10 cellular contexts compared by ENCODE assay signal in genomic region chr6:56259682-56260081, GRCh38. TPM values are rescaled to one million over a fixed set of nuclear protein-coding genes. Genes with fewer than 3 reads are reported as not detected.
A peak's percentile ranks its signal among the peaks of the same experiment; 100 is the strongest.
DNase-seq lines count a peak whose midpoint lies in the region; ATAC-seq and TF ChIP-seq lines count a peak whose summit lies in the region.
"Had no signal": no experiment of that assay in that cellular context is flagged by ENCODE, and none has a peak within 500 bp of the region (broad histone marks: within the 10 kb centered on the region; RNA-seq: fewer than 3 reads in every experiment).

No MANE protein-coding gene starts in this region.

- ATAC-seq in HG03457 (IDR thresholded peaks at IDR 0.05; ENCODE audit: unreplicated experiment) (no peak), HG02798 (IDR thresholded peaks at IDR 0.05; ENCODE audit: poor library complexity, unreplicated experiment) (no peak), HG02588 (IDR thresholded peaks at IDR 0.05; ENCODE audit: unreplicated experiment) (no peak)
- ATAC-seq: right lobe of liver had no signal

- in situ Hi-C loops in Caki2 (cut with HindIII; ENCODE audit: low pct_unique_long_range_greater_than_20kb, low sequenced_read_pairs): no loop called here

- TF ChIP-seq CTCF in RWPE1 (conservative IDR thresholded peaks at IDR 0.05; ENCODE audit: low read depth) (no peak), fibroblast of the aortic adventitia (IDR thresholded peaks at IDR 0.05; ENCODE audit: insufficient read depth, low read length) (no peak)

- CTCF ChIA-PET in RWPE1 (lab: Yijun Ruan, JAX): no interaction called here

- H3K4me3 ChIP-seq in fibroblast of the aortic adventitia (ENCODE audit: low read depth, low read length): no peak overlapping the region
- H3K4me3 ChIP-seq: right lobe of liver had no signal

- H3K27ac ChIP-seq in RWPE1: no peak overlapping the region
- H3K27ac ChIP-seq: right lobe of liver had no signal

- POLR2A ChIA-PET in RWPE1 (lab: Yijun Ruan, JAX; ENCODE audit: low non-redundant PET): no interaction called here

- DNase-seq in Caki2 (ENCODE audit: low read depth) (peak; percentile 6), LHCN-M2 (ENCODE audit: low read depth) (peak; percentile 68), RWPE1 (ENCODE audit: low spot score) (peak; percentile 25), fibroblast of the aortic adventitia (ENCODE audit: low read depth) (peak; percentile 73), RKO (ENCODE audit: low spot score) (no peak)
- DNase-seq: CD8-positive, alpha-beta memory T cell; right lobe of liver had no signal

RNA-seq across cellular contexts. Expression of gene COL21A1, which starts 12.3 kb away (rescaled TPM):
- not detected in 2 replicates for total RNA-seq in Caki2 (2014; rRNA removed; shearing (Covaris generic); ENCODE audit: low replicate concordance)
- total RNA-seq in LHCN-M2 (2014; rRNA removed) (0.26 and 12.9 TPM in 2 replicates), fibroblast of the aortic adventitia (ENCODE audit: low replicate concordance) (29.0 and 29.5 TPM in 2 replicates)
- 0.05 TPM for polyA plus RNA-seq in LHCN-M2 (2012)
- total RNA-seq: CD8-positive, alpha-beta memory T cell had no signal
- polyA plus RNA-seq: CD8-positive, alpha-beta memory T cell had no signal
